ENCODE assay signal across 17 cellular contexts in genomic region chr16:58940609-58941008, GRCh38.
A peak's percentile ranks its signal among the peaks of the same experiment; 100 is the strongest.
DNase-seq lines count a peak whose midpoint lies in the region; ATAC-seq and TF ChIP-seq lines count a peak whose summit lies in the region.
"Had no signal": no experiment of that assay in that cellular context is flagged by ENCODE, and none has a peak within 500 bp of the region (broad histone marks: within the 10 kb centered on the region; RNA-seq: fewer than 3 reads in every experiment).

No MANE protein-coding gene starts in this region.

- DNase-seq in MCF 10A (ENCODE audit: unreplicated experiment) (no peak), breast epithelium (ENCODE audit: low spot score in 2 of 2) (no peak), neural crest cell (ENCODE audit: low read depth, low spot score) (no peak), T-helper 2 cell (no peak), NCI-H2196 (lab: John Stamatoyannopoulos, UW; ENCODE audit: unreplicated experiment) (no peak)
- no peak for DNase-seq in CD8-positive, alpha-beta T cell
- DNase-seq: KBM-7, NCI-H1105 treated with DMSO at 0.1 percent for 48 hours, NCI-H187 treated with DMSO at 0.1 percent for 48 hours, SW 1271, T-helper 9 cell had no signal

- no peaks in the 10 kb centered on the region for H3K27me3 Mint-ChIP-seq in MCF 10A (ENCODE audit: insufficient read depth, unreplicated experiment)
- H3K27me3 Mint-ChIP-seq in neural crest cell (ENCODE audit: low read depth), result no peaks in the 10 kb centered on the region
- no peaks in the 10 kb centered on the region for H3K27me3 Mint-ChIP-seq in CD8-positive, alpha-beta T cell (ENCODE audit: low read depth)

- TF ChIP-seq CTCF in MCF 10A (IDR thresholded peaks at IDR 0.05; ENCODE audit: unreplicated experiment) (no peak), breast epithelium (IDR thresholded peaks at IDR 0.05) (no peak), neural crest cell (conservative IDR thresholded peaks at IDR 0.05) (no peak)
- TF ChIP-seq CTCF in CD8-positive, alpha-beta T cell (IDR thresholded peaks at IDR 0.05), result no peak

- H3K27me3 ChIP-seq in breast epithelium, result no peaks in the 10 kb centered on the region
- no peaks in the 10 kb centered on the region for H3K27me3 ChIP-seq in CD8-positive, alpha-beta T cell (ENCODE audit: insufficient read depth, low read length)
- H3K27me3 ChIP-seq: BLaER1, SJSA1 had no signal

- H3K36me3 Mint-ChIP-seq in MCF 10A (ENCODE audit: insufficient read depth, unreplicated experiment) (no peaks in the 10 kb centered on the region), neural crest cell (ENCODE audit: low read depth) (no peaks in the 10 kb centered on the region)
- H3K36me3 Mint-ChIP-seq in CD8-positive, alpha-beta T cell, result no peaks in the 10 kb centered on the region

- POLR2A ChIA-PET in MCF 10A (lab: Yijun Ruan, JAX), result no interaction called here
- POLR2A ChIA-PET in CD8-positive, alpha-beta T cell (lab: Charles Lee), result no interaction called here

- H3K4me1 Mint-ChIP-seq in MCF 10A (ENCODE audit: insufficient read depth, unreplicated experiment) (peaks cover 11% of the 10 kb centered on the region), neural crest cell (no peaks in the 10 kb centered on the region)
- no peaks in the 10 kb centered on the region for H3K4me1 Mint-ChIP-seq in CD8-positive, alpha-beta T cell (ENCODE audit: low read depth)

- CTCF ChIA-PET in MCF 10A (lab: Yijun Ruan, JAX), result interaction anchor here (0.5 to 0.6 kb wide), 2 partner anchors 631 to 1071 kb away, joined by 3 to 4 read pairs; no protein-coding TSS in a partner anchor
- CTCF ChIA-PET in CD8-positive, alpha-beta T cell (lab: Charles Lee), result no interaction called here

- no peak overlapping the region for H3K4me3 ChIP-seq in breast epithelium
- no peak overlapping the region for H3K4me3 ChIP-seq in CD8-positive, alpha-beta T cell (ENCODE audit: low read depth, low read length)
- H3K4me3 ChIP-seq: BLaER1, HAP-1, SJSA1 had no signal

- peak overlapping the region; percentile 54 for H3K4me3 Mint-ChIP-seq in MCF 10A (ENCODE audit: unreplicated experiment)
- H3K4me3 Mint-ChIP-seq in neural crest cell, result no peak overlapping the region
- no peak overlapping the region for H3K4me3 Mint-ChIP-seq in CD8-positive, alpha-beta T cell

- no peaks in the 10 kb centered on the region for H3K36me3 ChIP-seq in breast epithelium
- H3K36me3 ChIP-seq in CD8-positive, alpha-beta T cell (ENCODE audit: insufficient read depth, low read length), result no peaks in the 10 kb centered on the region
- H3K36me3 ChIP-seq: BLaER1, HAP-1, SJSA1 had no signal

- H3K27ac Mint-ChIP-seq in MCF 10A (ENCODE audit: low read depth, unreplicated experiment), result no peak overlapping the region
- peak overlapping the region; percentile 13 for H3K27ac Mint-ChIP-seq in neural crest cell (ENCODE audit: unreplicated experiment)
- no peak overlapping the region for H3K27ac Mint-ChIP-seq in CD8-positive, alpha-beta T cell

- intact Hi-C loops in MCF 10A (cut with micrococcal nuclease), result no loop called here
- intact Hi-C loops in breast epithelium (cut with DNase I; ENCODE audit: low total_unique reads), result no loop called here
- intact Hi-C loops in CD8-positive, alpha-beta T cell (cut with DNase I, micrococcal nuclease), result no loop called here

- BruUV-seq in MCF 10A (replicated peaks; lab: Mats Ljungman, UMichigan), result no TSS peak

- ATAC-seq in GM21360 (IDR thresholded peaks at IDR 0.05; ENCODE audit: unreplicated experiment), result peak; percentile 67
- ATAC-seq in HG03354 (IDR thresholded peaks at IDR 0.05; ENCODE audit: poor library complexity, severe bottlenecking, unreplicated experiment), result peak; percentile 60
- no peak for ATAC-seq in CD8-positive, alpha-beta T cell

- H3K4me1 ChIP-seq in breast epithelium, result no peaks in the 10 kb centered on the region
- no peaks in the 10 kb centered on the region for H3K4me1 ChIP-seq in CD8-positive, alpha-beta T cell (ENCODE audit: insufficient read depth, low read length)
- H3K4me1 ChIP-seq: BLaER1, HAP-1, SJSA1 had no signal

- H3K9me3 Mint-ChIP-seq in MCF 10A (ENCODE audit: unreplicated experiment), result no peaks in the 10 kb centered on the region
- no peaks in the 10 kb centered on the region for H3K9me3 Mint-ChIP-seq in neural crest cell
- peaks cover 2% of the 10 kb centered on the region for H3K9me3 Mint-ChIP-seq in CD8-positive, alpha-beta T cell

- TF ChIP-seq POLR2A in breast epithelium (IDR thresholded peaks at IDR 0.05), result no peak

- no peak overlapping the region for H3K27ac ChIP-seq in breast epithelium
- H3K27ac ChIP-seq in CD8-positive, alpha-beta T cell (ENCODE audit: low read depth, low read length), result no peak overlapping the region
- H3K27ac ChIP-seq: 22Rv1, BLaER1, SJSA1 had no signal

- no peaks in the 10 kb centered on the region for H3K9me3 ChIP-seq in breast epithelium
- no peaks in the 10 kb centered on the region for H3K9me3 ChIP-seq in CD8-positive, alpha-beta T cell (ENCODE audit: low read length)
- H3K9me3 ChIP-seq: HAP-1, SJSA1 had no signal
